In the genomic region with DNA sequence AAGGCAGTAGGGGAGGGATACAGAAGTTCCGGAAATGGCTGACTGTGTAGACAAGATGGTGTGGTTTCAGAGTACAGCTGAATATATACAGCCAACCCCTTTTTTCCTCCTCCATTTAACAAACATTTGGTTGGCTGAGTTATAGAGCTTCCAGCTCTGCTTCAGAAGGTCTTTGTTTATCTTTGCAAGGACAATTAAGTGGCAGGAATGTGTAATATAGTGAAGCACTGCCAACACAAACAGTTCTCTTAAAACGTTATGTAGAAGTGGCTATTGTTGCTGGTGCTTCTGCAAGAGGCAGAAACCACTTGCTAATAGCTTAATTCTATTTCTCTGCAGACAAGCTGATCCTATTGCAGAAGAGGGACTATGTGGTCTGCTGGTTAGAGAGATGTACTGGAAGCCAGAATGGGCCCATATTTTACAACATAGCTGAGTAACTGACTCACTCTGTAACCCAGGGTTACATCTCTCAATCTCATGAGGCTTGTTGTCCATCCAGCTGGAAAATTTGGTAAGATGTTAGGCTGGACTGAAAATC, we compare ENCODE assay signal across 8 cellular contexts.
DNase-seq lines count a peak whose midpoint lies in the region; ATAC-seq and TF ChIP-seq lines count a peak whose summit lies in the region.

No MANE protein-coding gene starts in this region.

- TF ChIP-seq CTCF in suprapubic skin (IDR thresholded peaks at IDR 0.05) (no peak), omental fat pad (IDR thresholded peaks at IDR 0.05) (no peak)

- peaks cover 27% of the 10 kb centered on the region for H3K4me1 ChIP-seq in suprapubic skin

- intact Hi-C loops in left ventricle myocardium superior (cut with micrococcal nuclease), result no loop called here

- TF ChIP-seq POLR2A in suprapubic skin (IDR thresholded peaks at IDR 0.05), result no peak

- H3K4me3 ChIP-seq in SK-N-MC (no peak overlapping the region), suprapubic skin (no peak overlapping the region)

- no peak overlapping the region for H3K9ac ChIP-seq in SK-N-MC (ENCODE audit: insufficient read length)

- H3K36me3 ChIP-seq in SK-N-MC (ENCODE audit: insufficient read depth, low read length) (no peaks in the 10 kb centered on the region), suprapubic skin (no peaks in the 10 kb centered on the region)

- H3K27me3 ChIP-seq in suprapubic skin, result no peaks in the 10 kb centered on the region

- WGBS in suprapubic skin, result 35% methylated on average over 2 of the region's 2 CpGs

- H3K27ac ChIP-seq in SK-N-MC (peak overlapping the region; percentile 3; the same call in 1 of the 2 replicates), suprapubic skin (peak overlapping the region; percentile 70)

- DNase-seq in HuH-7 (ENCODE audit: low spot score) (peak; percentile 40), SK-N-MC (ENCODE audit: low read depth, low spot score) (no peak), left ventricle myocardium superior (no peak), suprapubic skin (ENCODE audit: low spot score in 2 of 2) (no peak), UCSD-AML1 (lab: John Stamatoyannopoulos, UW; ENCODE audit: unreplicated experiment) (no peak), omental fat pad (ENCODE audit: low spot score) (no peak)
- DNase-seq in activated naive CD4-positive, alpha-beta T cell (lab: John Stamatoyannopoulos, UW), result no peak

- H3K9me3 ChIP-seq in SK-N-MC (ENCODE audit: low read depth, low read length) (no peaks in the 10 kb centered on the region), suprapubic skin (no peaks in the 10 kb centered on the region)

- ATAC-seq in left ventricle myocardium superior (peak; percentile 94), omental fat pad (ENCODE audit: low FRiP score) (no peak)
- ATAC-seq in activated CD4-positive, CD25-positive, alpha-beta regulatory T cell treated with anti-CD3 and anti-CD28 coated beads, Interleukin-2, amount 50 U/mL, for 24 hours, result no peak

- TF ChIP-seq EP300 in suprapubic skin (IDR thresholded peaks at IDR 0.05), result no peak
